In genomic region chr1:156845953-156846545, GRCh38 we compare ENCODE assay signal across 1 cellular context.
A peak's percentile ranks its signal among the peaks of the same experiment; 100 is the strongest.
TF ChIP-seq lines count a peak whose summit lies in the region.

No MANE protein-coding gene starts in this region.

TF ChIP-seq in endothelial cell of umbilical vein, 7 proteins besides CTCF, POLR2A, EP300 and RAD21:
- TF ChIP-seq EZH2 (IDR thresholded peaks at IDR 0.05; ENCODE audit: borderline replicate concordance, low read depth, low read length, severe bottlenecking) (peak; percentile 46), POLR2AphosphoS5 (IDR thresholded peaks at IDR 0.05; ENCODE audit: insufficient read depth, low read depth, low read length) (no peak)
